In genomic region chr12:69470189-69471094, GRCh38 we compare ENCODE assay signal across 1 cellular context.
TF ChIP-seq lines count a peak whose summit lies in the region.

Gene FRS2 (plus strand): TSS chr12:69470388. CDS start chr12:69569031, 98,643 bp downstream.

TF ChIP-seq in HepG2, 621 proteins besides CTCF, POLR2A, EP300 and RAD21 (continued from another document and continues in another):
- TF ChIP-seq, protein P1, sequence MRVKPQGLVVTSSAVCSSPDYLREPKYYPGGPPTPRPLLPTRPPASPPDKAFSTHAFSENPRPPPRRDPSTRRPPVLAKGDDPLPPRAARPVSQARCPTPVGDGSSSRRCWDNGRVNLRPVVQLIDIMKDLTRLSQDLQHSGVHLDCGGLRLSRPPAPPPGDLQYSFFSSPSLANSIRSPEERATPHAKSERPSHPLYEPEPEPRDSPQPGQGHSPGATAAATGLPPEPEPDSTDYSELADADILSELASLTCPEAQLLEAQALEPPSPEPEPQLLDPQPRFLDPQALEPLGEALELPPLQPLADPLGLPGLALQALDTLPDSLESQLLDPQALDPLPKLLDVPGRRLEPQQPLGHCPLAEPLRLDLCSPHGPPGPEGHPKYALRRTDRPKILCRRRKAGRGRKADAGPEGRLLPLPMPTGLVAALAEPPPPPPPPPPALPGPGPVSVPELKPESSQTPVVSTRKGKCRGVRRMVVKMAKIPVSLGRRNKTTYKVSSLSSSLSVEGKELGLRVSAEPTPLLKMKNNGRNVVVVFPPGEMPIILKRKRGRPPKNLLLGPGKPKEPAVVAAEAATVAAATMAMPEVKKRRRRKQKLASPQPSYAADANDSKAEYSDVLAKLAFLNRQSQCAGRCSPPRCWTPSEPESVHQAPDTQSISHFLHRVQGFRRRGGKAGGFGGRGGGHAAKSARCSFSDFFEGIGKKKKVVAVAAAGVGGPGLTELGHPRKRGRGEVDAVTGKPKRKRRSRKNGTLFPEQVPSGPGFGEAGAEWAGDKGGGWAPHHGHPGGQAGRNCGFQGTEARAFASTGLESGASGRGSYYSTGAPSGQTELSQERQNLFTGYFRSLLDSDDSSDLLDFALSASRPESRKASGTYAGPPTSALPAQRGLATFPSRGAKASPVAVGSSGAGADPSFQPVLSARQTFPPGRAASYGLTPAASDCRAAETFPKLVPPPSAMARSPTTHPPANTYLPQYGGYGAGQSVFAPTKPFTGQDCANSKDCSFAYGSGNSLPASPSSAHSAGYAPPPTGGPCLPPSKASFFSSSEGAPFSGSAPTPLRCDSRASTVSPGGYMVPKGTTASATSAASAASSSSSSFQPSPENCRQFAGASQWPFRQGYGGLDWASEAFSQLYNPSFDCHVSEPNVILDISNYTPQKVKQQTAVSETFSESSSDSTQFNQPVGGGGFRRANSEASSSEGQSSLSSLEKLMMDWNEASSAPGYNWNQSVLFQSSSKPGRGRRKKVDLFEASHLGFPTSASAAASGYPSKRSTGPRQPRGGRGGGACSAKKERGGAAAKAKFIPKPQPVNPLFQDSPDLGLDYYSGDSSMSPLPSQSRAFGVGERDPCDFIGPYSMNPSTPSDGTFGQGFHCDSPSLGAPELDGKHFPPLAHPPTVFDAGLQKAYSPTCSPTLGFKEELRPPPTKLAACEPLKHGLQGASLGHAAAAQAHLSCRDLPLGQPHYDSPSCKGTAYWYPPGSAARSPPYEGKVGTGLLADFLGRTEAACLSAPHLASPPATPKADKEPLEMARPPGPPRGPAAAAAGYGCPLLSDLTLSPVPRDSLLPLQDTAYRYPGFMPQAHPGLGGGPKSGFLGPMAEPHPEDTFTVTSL (CRISPR knock-in tag; IDR thresholded peaks at IDR 0.05; ENCODE audit: borderline replicate concordance): peak; percentile 30; the same call in 1 of the 2 replicates
- TF ChIP-seq CBFB (CRISPR knock-in tag; IDR thresholded peaks at IDR 0.05) (peak; percentile 54), CAMTA2 (CRISPR knock-in tag; IDR thresholded peaks at IDR 0.05; ENCODE audit: borderline replicate concordance) (no peak), FOXK1 (CRISPR knock-in tag; IDR thresholded peaks at IDR 0.05; ENCODE audit: borderline replicate concordance, low read depth) (0 out of 2 replicates have a peak, but pooled peaks have one; percentile 16), ZBED4 (CRISPR knock-in tag; IDR thresholded peaks at IDR 0.05; ENCODE audit: borderline replicate concordance) (peak; percentile 88), ARNT2 (CRISPR knock-in tag; IDR thresholded peaks at IDR 0.05; ENCODE audit: low read depth) (peak; percentile 52; the same call in 1 of the 2 replicates), SCMH1 (CRISPR knock-in tag; IDR thresholded peaks at IDR 0.05; ENCODE audit: borderline replicate concordance) (no peak), MIER3 (CRISPR knock-in tag; IDR thresholded peaks at IDR 0.05; ENCODE audit: borderline replicate concordance) (no peak; the same call in 1 of the 2 replicates), PAXIP1 (CRISPR knock-in tag; conservative IDR thresholded peaks at IDR 0.05) (peak; percentile 60; the same call in 1 of the 2 replicates), SP2 (CRISPR knock-in tag; IDR thresholded peaks at IDR 0.05) (peak; percentile 33; the same call in 1 of the 2 replicates), KDM3A (CRISPR knock-in tag; IDR thresholded peaks at IDR 0.05; ENCODE audit: low read depth) (peak; percentile 49; the same call in 1 of the 2 replicates), ZNF549 (CRISPR knock-in tag; IDR thresholded peaks at IDR 0.05) (no peak), NR3C1 (CRISPR knock-in tag; IDR thresholded peaks at IDR 0.05) (no peak), ARNT (IDR thresholded peaks at IDR 0.05) (no peak), NCOA2 (CRISPR knock-in tag; IDR thresholded peaks at IDR 0.05) (0 out of 2 replicates have a peak, but pooled peaks have one; percentile 17), BRCA1 (CRISPR knock-in tag; IDR thresholded peaks at IDR 0.05) (no peak), ZNF850 (CRISPR knock-in tag; conservative IDR thresholded peaks at IDR 0.05) (peak; percentile 67; the same call in 1 of the 2 replicates), ZNF367 (CRISPR knock-in tag; IDR thresholded peaks at IDR 0.05; ENCODE audit: borderline replicate concordance) (no peak), TCF7L2 (IDR thresholded peaks at IDR 0.05; ENCODE audit: low read depth, low read length) (no peak), STAT6 (CRISPR knock-in tag; IDR thresholded peaks at IDR 0.05; ENCODE audit: borderline replicate concordance) (no peak), ZFP41 (CRISPR knock-in tag; IDR thresholded peaks at IDR 0.05; ENCODE audit: borderline replicate concordance) (no peak), ZKSCAN1 (IDR thresholded peaks at IDR 0.05; ENCODE audit: low read length) (no peak), ZNF281 (CRISPR knock-in tag; IDR thresholded peaks at IDR 0.05; ENCODE audit: borderline replicate concordance) (peak; percentile 75; the same call in 1 of the 2 replicates), ZNF629 (CRISPR knock-in tag; conservative IDR thresholded peaks at IDR 0.05) (no peak), ZNF530 (CRISPR knock-in tag; IDR thresholded peaks at IDR 0.05; ENCODE audit: low read depth) (no peak), ZNF607 (CRISPR knock-in tag; IDR thresholded peaks at IDR 0.05; ENCODE audit: borderline replicate concordance) (no peak; the same call in 1 of the 2 replicates), ZBTB4 (CRISPR knock-in tag; IDR thresholded peaks at IDR 0.05; ENCODE audit: borderline replicate concordance) (no peak), ZNF720 (CRISPR knock-in tag; IDR thresholded peaks at IDR 0.05) (no peak)
- TF ChIP-seq, protein P2, sequence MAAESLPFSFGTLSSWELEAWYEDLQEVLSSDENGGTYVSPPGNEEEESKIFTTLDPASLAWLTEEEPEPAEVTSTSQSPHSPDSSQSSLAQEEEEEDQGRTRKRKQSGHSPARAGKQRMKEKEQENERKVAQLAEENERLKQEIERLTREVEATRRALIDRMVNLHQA (CRISPR knock-in tag; IDR thresholded peaks at IDR 0.05): no peak
- TF ChIP-seq, protein P3, sequence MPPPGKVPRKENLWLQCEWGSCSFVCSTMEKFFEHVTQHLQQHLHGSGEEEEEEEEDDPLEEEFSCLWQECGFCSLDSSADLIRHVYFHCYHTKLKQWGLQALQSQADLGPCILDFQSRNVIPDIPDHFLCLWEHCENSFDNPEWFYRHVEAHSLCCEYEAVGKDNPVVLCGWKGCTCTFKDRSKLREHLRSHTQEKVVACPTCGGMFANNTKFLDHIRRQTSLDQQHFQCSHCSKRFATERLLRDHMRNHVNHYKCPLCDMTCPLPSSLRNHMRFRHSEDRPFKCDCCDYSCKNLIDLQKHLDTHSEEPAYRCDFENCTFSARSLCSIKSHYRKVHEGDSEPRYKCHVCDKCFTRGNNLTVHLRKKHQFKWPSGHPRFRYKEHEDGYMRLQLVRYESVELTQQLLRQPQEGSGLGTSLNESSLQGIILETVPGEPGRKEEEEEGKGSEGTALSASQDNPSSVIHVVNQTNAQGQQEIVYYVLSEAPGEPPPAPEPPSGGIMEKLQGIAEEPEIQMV (CRISPR knock-in tag; IDR thresholded peaks at IDR 0.05; ENCODE audit: low read depth): no peak
